ENCODE assay signal across 11 cellular contexts in genomic region chr15:81091889-81092558, GRCh38. TPM values are rescaled to one million over a fixed set of nuclear protein-coding genes. Genes with fewer than 3 reads are reported as not detected.
DNase-seq lines count a peak whose midpoint lies in the region; ATAC-seq, FAIRE-seq and TF ChIP-seq lines count a peak whose summit lies in the region.
"Had no signal": no experiment of that assay in that cellular context is flagged by ENCODE, and none has a peak within 500 bp of the region (broad histone marks: within the 10 kb centered on the region; RNA-seq: fewer than 3 reads in every experiment).

No MANE protein-coding gene starts in this region.

- H3K27ac ChIP-seq in A673 (ENCODE audit: low read depth, low read length, poor library complexity, severe bottlenecking) (no peak overlapping the region), K562 (ENCODE audit: extremely low read depth, low read depth, low read length) (peak overlapping the region; percentile 77), small intestine (ENCODE audit: low read depth in 1 of 2, low read length in 1 of 2) (no peak overlapping the region), suprapubic skin (no peak overlapping the region)
- H3K27ac ChIP-seq: SJSA1 had no signal

- H3K27me3 ChIP-seq in A673 (replicated peaks; ENCODE audit: insufficient read depth, low read depth, low read length, poor library complexity): no peaks in the 10 kb centered on the region
- no peaks in the 10 kb centered on the region for H3K27me3 ChIP-seq in K562 (ENCODE audit: control insufficient read depth in 2 of 2, insufficient read depth in 2 of 2, low read length in 2 of 2)
- H3K27me3 ChIP-seq in small intestine (ENCODE audit: control insufficient read depth in 2 of 2, insufficient read depth in 2 of 2, low read length in 2 of 2): no peaks in the 10 kb centered on the region
- H3K27me3 ChIP-seq in suprapubic skin: peaks cover 2% of the 10 kb centered on the region
- H3K27me3 ChIP-seq: SJSA1 had no signal

- TF ChIP-seq POLR2A in K562 (conservative IDR thresholded peaks at IDR 0.05) (no peak), suprapubic skin (IDR thresholded peaks at IDR 0.05) (no peak)

- H3K4me1 ChIP-seq in A673 (ENCODE audit: insufficient read depth, low read length, poor library complexity, severe bottlenecking) (no peaks in the 10 kb centered on the region), K562 (replicated peaks in 1 of 2; ENCODE audit: control insufficient read depth in 2 of 2, insufficient read depth in 2 of 2, low read length in 2 of 2) (peaks cover 18 to 34% of the 10 kb centered on the region in 2 experiments; a peak in 4 of 5 replicates), small intestine (ENCODE audit: control insufficient read depth in 2 of 2, insufficient read depth in 1 of 2, low read depth in 1 of 2, low read length in 1 of 2) (no peaks in the 10 kb centered on the region), suprapubic skin (peaks cover 7% of the 10 kb centered on the region)
- H3K4me1 ChIP-seq: SJSA1 had no signal

- H3K9me3 ChIP-seq in A673 (ENCODE audit: low read depth, low read length, poor library complexity, severe bottlenecking) (no peaks in the 10 kb centered on the region), K562 (replicated peaks; ENCODE audit: control insufficient read depth, insufficient read depth, low read depth, low read length) (no peaks in the 10 kb centered on the region), small intestine (ENCODE audit: control insufficient read depth, low read depth) (no peaks in the 10 kb centered on the region), suprapubic skin (no peaks in the 10 kb centered on the region)
- H3K9me3 ChIP-seq: SJSA1 had no signal

- TF ChIP-seq RAD21 in K562 (CRISPR knock-in tag; conservative IDR thresholded peaks at IDR 0.05 in 1 of 2, IDR thresholded peaks at IDR 0.05 in 1 of 2): no peak

- no peaks in the 10 kb centered on the region for H3K9me1 ChIP-seq in K562 (ENCODE audit: control insufficient read depth, insufficient read depth, low read length)

- peak; percentile 86 for FAIRE-seq in K562 (lab: Jason Lieb, UNC)
- FAIRE-seq in small intestine (lab: Jason Lieb, UNC): no peak

- intact Hi-C loops in A673 (cut with micrococcal nuclease; ENCODE audit: unreplicated experiment): no loop called here
- intact Hi-C loops in K562 (cut with micrococcal nuclease): no loop called here

- WGBS in K562 (ENCODE audit: insufficient coverage, low coverage, missing lambda C conversion rate): 18% methylated on average over 13 of the region's 13 CpGs
- 62 to 66% (median 62%) methylated on average over 13 of the region's 13 CpGs for WGBS in small intestine, 3 donors
- 50% methylated on average over 13 of the region's 13 CpGs for WGBS in suprapubic skin

- peak overlapping the region; percentile 41 to 49; a peak in 3 of 4 replicates for H3K9ac ChIP-seq in K562 (ENCODE audit: insufficient read depth in 1 of 2, low read depth in 2 of 2, low read length in 2 of 2)

- in situ Hi-C loops in KBM-7 (cut with MboI; ENCODE audit: low pct_unique_long_range_greater_than_20kb, low sequenced_read_pairs) (no loop called here), K562 (cut with MboI) (no loop called here)

- H3K36me3 ChIP-seq in A673 (ENCODE audit: insufficient read depth, low read length, poor library complexity, severe bottlenecking): no peaks in the 10 kb centered on the region
- no peaks in the 10 kb centered on the region for H3K36me3 ChIP-seq in K562 (ENCODE audit: control insufficient read depth, insufficient read depth, low read length)
- no peaks in the 10 kb centered on the region for H3K36me3 ChIP-seq in small intestine (ENCODE audit: control insufficient read depth in 2 of 2, insufficient read depth in 2 of 2, low read length in 2 of 2)
- no peaks in the 10 kb centered on the region for H3K36me3 ChIP-seq in suprapubic skin
- H3K36me3 ChIP-seq: SJSA1 had no signal

- no peak for TF ChIP-seq CTCF in A673 (conservative IDR thresholded peaks at IDR 0.05; ENCODE audit: low read depth, low read length)
- no peak for TF ChIP-seq CTCF in K562 (IDR thresholded peaks at IDR 0.05 in 2 of 3, conservative IDR thresholded peaks at IDR 0.05 in 1 of 3; ENCODE audit: insufficient read depth in 2 of 3, low read depth in 1 of 3, low read length in 3 of 3)
- no peak for TF ChIP-seq CTCF in suprapubic skin (IDR thresholded peaks at IDR 0.05)

- POLR2A ChIA-PET in A673 (lab: Charles Lee; ENCODE audit: low non-redundant PET): no interaction called here
- POLR2A ChIA-PET in K562 (lab: Yijun Ruan, JAX): interaction anchor here (1.5 to 1.7 kb wide), 2 partner anchors 8 to 26 kb away, joined by 5 read pairs; no protein-coding TSS in a partner anchor

- CTCF ChIA-PET in A673 (lab: Charles Lee): interaction anchor here (0.6 kb wide), 1 partner anchor 867 kb away, joined by 3 read pairs; no protein-coding TSS in a partner anchor
- CTCF ChIA-PET in K562 (lab: Yijun Ruan, JAX; ENCODE audit: low intra/inter-chr PET ratio): no interaction called here

- H3K4me3 ChIP-seq in A673 (ENCODE audit: low read depth, low read length, poor library complexity, severe bottlenecking) (no peak overlapping the region), K562 (peak overlapping the region; percentile 11; the same call in 1 of the 2 replicates), small intestine (ENCODE audit: low read depth in 1 of 2, low read length in 2 of 2) (no peak overlapping the region), suprapubic skin (no peak overlapping the region)
- H3K4me3 ChIP-seq: SJSA1 had no signal

- ATAC-seq in K562: peak; percentile 82

- H3K79me2 ChIP-seq in K562 (ENCODE audit: control insufficient read depth, insufficient read depth, low read length): no peaks in the 10 kb centered on the region

- BruUV-seq in A673 (replicated peaks; lab: Mats Ljungman, UMichigan) (no TSS peak), K562 (replicated peaks; lab: Mats Ljungman, UMichigan) (no TSS peak)

- TF ChIP-seq EP300 in K562 (IDR thresholded peaks at IDR 0.05; ENCODE audit: low read length) (no peak), suprapubic skin (IDR thresholded peaks at IDR 0.05) (no peak)

- no peaks in the 10 kb centered on the region for H4K20me1 ChIP-seq in K562 (replicated peaks; ENCODE audit: control insufficient read depth, insufficient read depth, low read length)

- peak overlapping the region; percentile 74 for H3K4me2 ChIP-seq in K562 (ENCODE audit: insufficient read depth, low read length)

- DNase-seq in A673 (ENCODE audit: low spot score): peak; percentile 64
- DNase-seq in KBM-7: peak; percentile 75
- DNase-seq in K562 (ENCODE audit: extremely low read depth in 1 of 4, low spot score in 3 of 4): peak; percentile 24 to 86 (median 56)
- peak; percentile 73 for DNase-seq in left kidney (ENCODE audit: low read depth, low spot score)
- no peak for DNase-seq in small intestine
- DNase-seq in suprapubic skin (ENCODE audit: low spot score in 2 of 2): no peak
- DNase-seq in SIG-M5 (lab: John Stamatoyannopoulos, UW): no peak
- DNase-seq in stimulated activated naive CD4-positive, alpha-beta T cell treated with Interleukin-2 at 50 U/mL for 16 hours (lab: John Stamatoyannopoulos, UW): no peak
- DNase-seq: DMS79 had no signal

- H2AFZ ChIP-seq in K562 (ENCODE audit: low read depth, low read length): peak overlapping the region; percentile 92

TF ChIP-seq in K562, 482 proteins besides CTCF, POLR2A, EP300 and RAD21 (continues in another document):
- TF ChIP-seq SP2 (IDR thresholded peaks at IDR 0.05; ENCODE audit: extremely low read depth, low read depth, low read length, poor library complexity, severe bottlenecking): no peak
- TF ChIP-seq NR2C2 (CRISPR knock-in tag; IDR thresholded peaks at IDR 0.05): no peak
- peak; percentile 50; the same call in 1 of the 2 replicates for TF ChIP-seq NR2C2 (tag; IDR thresholded peaks at IDR 0.05)
- TF ChIP-seq MLLT1 (IDR thresholded peaks at IDR 0.05): no peak
- TF ChIP-seq PTBP1 (IDR thresholded peaks at IDR 0.05; ENCODE audit: low read depth, low read length): no peak
- TF ChIP-seq SRSF9 (IDR thresholded peaks at IDR 0.05; ENCODE audit: borderline replicate concordance, low read depth, low read length): no peak
- peak; percentile 26; the same call in 1 of the 2 replicates for TF ChIP-seq ATF7 (IDR thresholded peaks at IDR 0.05)
- TF ChIP-seq ETS2 (tag; IDR thresholded peaks at IDR 0.05; ENCODE audit: borderline replicate concordance, poor library complexity, severe bottlenecking): no peak

RNA-seq across cellular contexts. Expression of gene CFAP161, which starts 42.0 kb away (rescaled TPM):
- 1.6 and 2.8 TPM in 2 replicates for total RNA-seq in A673 (2021)
- total RNA-seq in K562 (2011; cell fraction: chromatin; rRNA removed; ENCODE audit: low replicate concordance): 121 and 131 TPM in 2 replicates
- total RNA-seq in K562 (2011; cell fraction: nucleolus; rRNA removed): 46.2 and 49.2 TPM in 2 replicates
- total RNA-seq in K562 (2011; cell fraction: nucleoplasm; rRNA removed): 56.2 and 86.6 TPM in 2 replicates
- 32.1 and 52.2 TPM in 2 replicates for total RNA-seq in K562 (2014; rRNA removed)
- 51.7 and 69.6 TPM in 2 replicates for total RNA-seq in K562 (2014; rRNA removed; fragmentation: Illumina TruSeq; extraction: Trizol)
- 25.8 and 26.5 TPM in 2 replicates for total RNA-seq in K562 (2015; rRNA removed; fragmentation: Illumina TruSeq; extraction: Trizol)
- 36.3 and 36.5 TPM in 2 replicates for total RNA-seq in K562 (2021)
- polyA plus RNA-seq in K562 (2011; rRNA removed): 11.4 and 75.6 TPM in 2 replicates
- polyA plus RNA-seq in K562 (2011; cell fraction: cytosol; rRNA removed): 5.0 and 28.2 TPM in 2 replicates
- polyA plus RNA-seq in K562 (2011; cell fraction: nucleus; rRNA removed): 13.9 and 76.2 TPM in 2 replicates
- polyA plus RNA-seq in K562 (2012): 22.9 and 27.3 TPM in 2 replicates
- polyA plus RNA-seq in K562 (2014; fragmentation: Illumina TruSeq; extraction: Trizol): 76.3 and 78.7 TPM in 2 replicates
- 10 to 100 TPM; 78.3 to 83.3 TPM for polyA plus RNA-seq in K562 (2014; fragmentation: Nextera tagmentation; extraction: Ambion mirVana)
- polyA plus RNA-seq in K562 (2014; rRNA removed): 62.1 and 79.4 TPM in 2 replicates
- polyA minus RNA-seq in K562 (2011; rRNA and poly(A)+ RNA removed): 10.7 and 54.7 TPM in 2 replicates
- polyA minus RNA-seq in K562 (2011; cell fraction: cytosol; rRNA and poly(A)+ RNA removed): 5.2 and 32.8 TPM in 2 replicates
- 12.0 and 40.0 TPM in 2 replicates for polyA minus RNA-seq in K562 (2011; cell fraction: nucleus; rRNA and poly(A)+ RNA removed)
- under 1 TPM in 1 of 3 donors, not detected in 2; 0.31 TPM for polyA plus RNA-seq in small intestine
- 1 to 10 TPM in 1 of 4 donors, not detected in 3; 2.3 TPM for total RNA-seq in suprapubic skin
- total RNA-seq: neural crest cell, SJSA1 had no signal

Comparison
In these comparisons a context has a peak if more than half of its experiments do, and no peak if none do; other contexts are left out.
1. DNase-seq: peak in A673 (single experiment), KBM-7 (single experiment), K562 (4 of 4) and left kidney (single experiment); none in small intestine (single experiment), suprapubic skin (0 of 2), SIG-M5 (single experiment) and stimulated activated naive CD4-positive, alpha-beta T cell treated with Interleukin-2 at 50 U/mL for 16 hours (single experiment).